25 cellular contexts compared by ENCODE assay signal in genomic region chr12:69350002-69350626, GRCh38. TPM values are rescaled to one million over a fixed set of nuclear protein-coding genes. Genes with fewer than 3 reads are reported as not detected.
DNase-seq lines count a peak whose midpoint lies in the region; ATAC-seq, FAIRE-seq and TF ChIP-seq lines count a peak whose summit lies in the region.
"Had no signal": no experiment of that assay in that cellular context is flagged by ENCODE, and none has a peak within 500 bp of the region (broad histone marks: within the 10 kb centered on the region; RNA-seq: fewer than 3 reads in every experiment).

No MANE protein-coding gene starts in this region.

- no peak overlapping the region for H3K4me3 Mint-ChIP-seq in CD4-positive, alpha-beta T cell
- H3K4me3 Mint-ChIP-seq: B cell; CD4-positive, alpha-beta memory T cell had no signal

- H3K23me2 ChIP-seq in H1 (ENCODE audit: low read depth, low read length) = no peaks in the 10 kb centered on the region

- no peak overlapping the region for H4K91ac ChIP-seq in H1 (replicated peaks; ENCODE audit: insufficient read length, low read length)

- no peak overlapping the region for H2BK120ac ChIP-seq in H1 (replicated peaks; ENCODE audit: low read depth, low read length)

- H3K36me3 ChIP-seq in left ventricle myocardium inferior (no peaks in the 10 kb centered on the region), heart right ventricle (peaks cover 0 to 19% (median 0%) of the 10 kb centered on the region in 9 donors), H1 (ENCODE audit: control insufficient read depth in 2 of 4, insufficient read depth in 4 of 4, low read length in 3 of 4) (no peaks in the 10 kb centered on the region), mucosa of stomach (ENCODE audit: control insufficient read depth, insufficient read depth, low read length) (no peaks in the 10 kb centered on the region), upper lobe of right lung (no peaks in the 10 kb centered on the region)
- H3K36me3 ChIP-seq: Peyer's patch, SJSA1 had no signal

- H3K4me2 ChIP-seq in H1 (ENCODE audit: insufficient read depth in 1 of 2, low read depth in 2 of 2, low read length in 2 of 2) = no peak overlapping the region

- TF ChIP-seq EP300 in H1 (IDR thresholded peaks at IDR 0.05; ENCODE audit: borderline replicate concordance in 1 of 2, low read depth in 2 of 2, low read length in 2 of 2) = no peak

- no peak for FAIRE-seq in H1 (lab: Jason Lieb, UNC)
- FAIRE-seq: A204.1, GM19239, H54 had no signal

- H3K23ac ChIP-seq in H1 (ENCODE audit: insufficient read length) = no peak overlapping the region

- no peaks in the 10 kb centered on the region for H3K79me2 ChIP-seq in H1 (ENCODE audit: control insufficient read depth in 1 of 2, insufficient read depth in 2 of 2, low read length in 2 of 2)

- H3K27me3 ChIP-seq in left ventricle myocardium inferior (ENCODE audit: low read depth) (no peaks in the 10 kb centered on the region), heart right ventricle (no peaks in the 10 kb centered on the region), H1 (replicated peaks in 1 of 4; ENCODE audit: control insufficient read depth in 3 of 4, extremely low read depth in 1 of 4, insufficient read depth in 3 of 4, low read length in 3 of 4) (no peaks in the 10 kb centered on the region), mucosa of stomach (ENCODE audit: control insufficient read depth, insufficient read depth, low read length) (no peaks in the 10 kb centered on the region), upper lobe of right lung (no peaks in the 10 kb centered on the region)
- no peaks in the 10 kb centered on the region for H3K27me3 ChIP-seq in CD4-positive, alpha-beta T cell (ENCODE audit: control insufficient read depth, insufficient read depth, low read length)
- H3K27me3 ChIP-seq: Peyer's patch had no signal

- TF ChIP-seq CTCF in left ventricle myocardium inferior (IDR thresholded peaks at IDR 0.05; ENCODE audit: borderline replicate concordance) = no peak
- no peak for TF ChIP-seq CTCF in heart right ventricle (IDR thresholded peaks at IDR 0.05)
- no peak for TF ChIP-seq CTCF in H1 (IDR thresholded peaks at IDR 0.05; ENCODE audit: control extremely low read depth in 1 of 3, insufficient read depth in 1 of 3, low read depth in 1 of 3, low read length in 3 of 3)
- TF ChIP-seq CTCF in upper lobe of right lung (IDR thresholded peaks at IDR 0.05) = no peak
- no peak for TF ChIP-seq CTCF in CD4-positive, alpha-beta T cell (IDR thresholded peaks at IDR 0.05)

- H2BK5ac ChIP-seq in H1 (ENCODE audit: low read depth, low read length) = no peak overlapping the region

- H3K27ac ChIP-seq in left ventricle myocardium inferior (replicated peaks) (no peak overlapping the region), heart right ventricle (peak overlapping the region in 1 of 10 donors; percentile 88), H1 (ENCODE audit: low read depth, low read length) (no peak overlapping the region), upper lobe of right lung (no peak overlapping the region)
- H3K27ac ChIP-seq in CD4-positive, alpha-beta T cell (ENCODE audit: low read depth, low read length) = no peak overlapping the region
- H3K27ac ChIP-seq: Peyer's patch, SJSA1 had no signal

- H3K4me3 ChIP-seq in left ventricle myocardium inferior = peak overlapping the region; percentile 35
- H3K4me3 ChIP-seq in heart right ventricle = peak overlapping the region in 2 of 10 donors; percentile 13 to 58
- no peak overlapping the region for H3K4me3 ChIP-seq in H1 (ENCODE audit: extremely low read depth in 1 of 4, insufficient read depth in 2 of 4, low read depth in 3 of 4, low read length in 4 of 4)
- peak overlapping the region; percentile 67 for H3K4me3 ChIP-seq in mucosa of stomach (ENCODE audit: low read length)
- peak overlapping the region; percentile 36 for H3K4me3 ChIP-seq in upper lobe of right lung
- H3K4me3 ChIP-seq: Peyer's patch, SJSA1 had no signal

- H2AK5ac ChIP-seq in H1 (ENCODE audit: low read depth, low read length) = no peak overlapping the region

- no peak for TF ChIP-seq POLR2A in H1 (IDR thresholded peaks at IDR 0.05; ENCODE audit: control extremely low read depth in 1 of 2, low read depth in 2 of 2, low read length in 2 of 2)

- H3K14ac ChIP-seq in H1 (ENCODE audit: insufficient read length) = no peak overlapping the region

- DNase-seq in left ventricle myocardium inferior (no peak), heart right ventricle (no peak), H1 (ENCODE audit: low read depth in 1 of 2, low spot score in 2 of 2) (no peak), upper lobe of right lung (no peak), HEK293T (ENCODE audit: extremely low spot score) (no peak), GDM1 (lab: John Stamatoyannopoulos, UW) (no peak)
- DNase-seq in CD4-positive, alpha-beta T cell = no peak
- DNase-seq: CD4-positive, alpha-beta memory T cell; DMS153; KBM-7; MM.1S; NCI-H1105; NCI-H1694; NCI-H2081; NCI-H2171; NCI-H345; NCI-H524 treated with DMSO at 0.1 percent for 48 hours; Peyer's patch had no signal

- H3K9ac ChIP-seq in H1 (replicated peaks in 1 of 4; ENCODE audit: extremely low read depth in 1 of 4, low read depth in 3 of 4, low read length in 3 of 4) (no peak overlapping the region), mucosa of stomach (ENCODE audit: low read length) (peak overlapping the region; percentile 92)

- H4K5ac ChIP-seq in H1 (ENCODE audit: insufficient read length, low read depth, low read length) = no peak overlapping the region

- H4K8ac ChIP-seq in H1 (ENCODE audit: extremely low read depth, insufficient read depth, low read length) = no peak overlapping the region

- H3K36me3 Mint-ChIP-seq in CD4-positive, alpha-beta T cell (ENCODE audit: low read depth) = no peaks in the 10 kb centered on the region
- H3K36me3 Mint-ChIP-seq: CD4-positive, alpha-beta memory T cell had no signal

- H3K9me3 Mint-ChIP-seq in CD4-positive, alpha-beta T cell = no peaks in the 10 kb centered on the region
- H3K9me3 Mint-ChIP-seq: CD4-positive, alpha-beta memory T cell had no signal

- intact Hi-C loops in left ventricle myocardium inferior (cut with micrococcal nuclease) = no loop called here
- intact Hi-C loops in heart right ventricle (cut with DNase I) = loop anchor here in 4 of 10 donors (10.0 kb wide), 2 partner anchors 195 to 225 kb away; no protein-coding TSS in a partner anchor
- intact Hi-C loops in upper lobe of right lung (cut with DNase I) = no loop called here
- intact Hi-C loops in CD4-positive, alpha-beta T cell (cut with DNase I, micrococcal nuclease) = loop anchor here (10.0 kb wide), 2 partner anchors 195 to 1225 kb away; no protein-coding TSS in a partner anchor

- WGBS in heart right ventricle, 2 donors = 75 to 84% methylated on average over 2 of the region's 2 CpGs
- 100% methylated on average over 2 of the region's 2 CpGs; no CpG with 5 or more reads in 1 of the 2 experiments for WGBS in H1 (ENCODE audit: extremely low coverage in 1 of 2, insufficient coverage in 1 of 2, insufficient read length in 1 of 2, insufficient replicate concordance in 2 of 2, low coverage in 1 of 2, low lambda C conversion rate in 2 of 2, missing lambda C conversion rate in 1 of 2), 2 experiments

- ATAC-seq in heart right ventricle (no peak), upper lobe of right lung (no peak)
- ATAC-seq in CD4-positive, alpha-beta T cell (ENCODE audit: poor library complexity) = no peak

- H2BK15ac ChIP-seq in H1 (ENCODE audit: low read length) = no peak overlapping the region

- H3K56ac ChIP-seq in H1 (replicated peaks; ENCODE audit: insufficient read length, low read depth, low read length) = no peak overlapping the region

- peaks cover 5% of the 10 kb centered on the region for H3K27me3 Mint-ChIP-seq in CD4-positive, alpha-beta T cell
- H3K27me3 Mint-ChIP-seq: B cell had no signal

- no peak overlapping the region for H3K27ac Mint-ChIP-seq in CD4-positive, alpha-beta T cell
- H3K27ac Mint-ChIP-seq: B cell; CD4-positive, alpha-beta memory T cell had no signal

- H3K4ac ChIP-seq in H1 (replicated peaks; ENCODE audit: insufficient read length, low read depth, low read length) = no peak overlapping the region

- H2BK20ac ChIP-seq in H1 (ENCODE audit: low read length) = no peak overlapping the region

- TF ChIP-seq RAD21 in H1 (IDR thresholded peaks at IDR 0.05 in 1 of 2, conservative IDR thresholded peaks at IDR 0.05 in 1 of 2; ENCODE audit: low read depth in 2 of 2, low read length in 2 of 2) = no peak

- POLR2A ChIA-PET in H1 (lab: Charles Lee; ENCODE audit: partially characterized antibody) = no interaction called here
- POLR2A ChIA-PET in HEK293T (lab: Yijun Ruan, JAX) = interaction anchor here (1.0 kb wide), 1 partner anchor 8 kb away, joined by 3 read pairs; no protein-coding TSS in a partner anchor
- POLR2A ChIA-PET in CD4-positive, alpha-beta T cell (lab: Charles Lee) = interaction anchor here (1.9 kb wide), 1 partner anchor 19 kb away, joined by 9 read pairs; no protein-coding TSS in a partner anchor

- CTCF ChIA-PET in H1 (lab: Charles Lee; ENCODE audit: partially characterized antibody) (interaction anchor here (0.8 to 2.2 kb wide), 3 partner anchors 17 to 280 kb away, joined by 3 to 6 read pairs (median 4); no protein-coding TSS in a partner anchor), HEK293T (lab: Yijun Ruan, JAX) (interaction anchor here (0.8 kb wide), 1 partner anchor 8 kb away, joined by 3 read pairs; no protein-coding TSS in a partner anchor)
- CTCF ChIA-PET in CD4-positive, alpha-beta T cell (lab: Charles Lee) = no interaction called here

- peaks cover 3% of the 10 kb centered on the region for H3K4me1 ChIP-seq in left ventricle myocardium inferior
- peaks cover 0 to 20% (median 0%) of the 10 kb centered on the region in 9 donors for H3K4me1 ChIP-seq in heart right ventricle
- H3K4me1 ChIP-seq in H1 (replicated peaks in 1 of 4; ENCODE audit: control insufficient read depth in 3 of 4, insufficient read depth in 4 of 4, low read length in 3 of 4) = peaks cover 0 to 5% (median 0%) of the 10 kb centered on the region in 4 experiments; a peak in 3 of 7 replicates
- H3K4me1 ChIP-seq in mucosa of stomach (ENCODE audit: control insufficient read depth, insufficient read depth, low read length) = peaks cover 17% of the 10 kb centered on the region
- H3K4me1 ChIP-seq in upper lobe of right lung = no peaks in the 10 kb centered on the region
- H3K4me1 ChIP-seq: Peyer's patch, SJSA1 had no signal

- 0 out of 2 replicates have a peak overlapping the region, but pooled peaks have one; percentile 21 for H2AFZ ChIP-seq in H1 (ENCODE audit: low read length)

- no peaks in the 10 kb centered on the region for H3K4me1 Mint-ChIP-seq in CD4-positive, alpha-beta T cell (ENCODE audit: low read depth)

- H4K20me1 ChIP-seq in H1 (replicated peaks in 1 of 2; ENCODE audit: control insufficient read depth in 1 of 2, insufficient read depth in 2 of 2, low read length in 2 of 2) = no peaks in the 10 kb centered on the region

- no peak overlapping the region for H3K18ac ChIP-seq in H1 (ENCODE audit: extremely low read depth, low read length)

- H3K79me1 ChIP-seq in H1 (ENCODE audit: low read depth, low read length) = no peaks in the 10 kb centered on the region

- no peak overlapping the region for H2BK12ac ChIP-seq in H1 (ENCODE audit: low read depth, low read length)

- H3K9me3 ChIP-seq in left ventricle myocardium inferior (replicated peaks) = no peaks in the 10 kb centered on the region
- no peaks in the 10 kb centered on the region for H3K9me3 ChIP-seq in heart right ventricle
- no peaks in the 10 kb centered on the region for H3K9me3 ChIP-seq in H1 (ENCODE audit: insufficient read depth in 2 of 2, low read depth in 1 of 2, low read length in 1 of 2)
- no peaks in the 10 kb centered on the region for H3K9me3 ChIP-seq in mucosa of stomach (ENCODE audit: control insufficient read depth, low read length)
- H3K9me3 ChIP-seq in upper lobe of right lung = no peaks in the 10 kb centered on the region
- no peaks in the 10 kb centered on the region for H3K9me3 ChIP-seq in CD4-positive, alpha-beta T cell (ENCODE audit: control insufficient read depth, low read length)
- H3K9me3 ChIP-seq: Peyer's patch, SJSA1 had no signal

RNA-seq across cellular contexts. Expression of gene LYZ, which starts 1.9 kb away (rescaled TPM):
- total RNA-seq in left ventricle myocardium inferior (30.8 TPM), heart right ventricle (100 to 1,000 TPM in 1 of 10 donors, 10 to 100 TPM in 6, 1 to 10 TPM in 3; 5.6 to 295 (median 14.1) TPM), upper lobe of right lung (1,056 TPM)
- polyA plus RNA-seq in heart right ventricle (10 to 100 TPM in 1 of 2 donors, 1 to 10 TPM in 1; 6.3 to 11.7 TPM), H1 (2011; rRNA removed) (not detected in 2 replicates)
- total RNA-seq in H1 (2021; fragmentation: NEBNext Ultra II Directional; extraction: Animal tissue kit (Norgen Biotek cat#: 25700)) = 0.34 TPM in 1 of 2 replicates, not detected in the other
- polyA plus RNA-seq in H1 (2011; cell fraction: cytosol; rRNA removed) = 0.09 TPM
- polyA plus RNA-seq in H1 (2011; cell fraction: nucleus; rRNA removed) = not detected
- not detected in 4 replicates for polyA plus RNA-seq in H1 (2012, experiment 1 of 2)
- not detected for polyA plus RNA-seq in H1 (2012, experiment 2 of 2)
- polyA plus RNA-seq in H1 (2013, experiment 1 of 2) = not detected
- polyA plus RNA-seq in H1 (2013, experiment 2 of 2) = 0.06 TPM
- not detected in 2 replicates for polyA minus RNA-seq in H1 (2011; rRNA and poly(A)+ RNA removed)
- not detected for polyA minus RNA-seq in H1 (2011; cell fraction: cytosol; rRNA and poly(A)+ RNA removed)
- not detected for polyA minus RNA-seq in H1 (2011; cell fraction: nucleus; rRNA and poly(A)+ RNA removed)
- total RNA-seq in CD4-positive, alpha-beta T cell = 10 to 100 TPM; 71.4 to 72.9 TPM
- total RNA-seq: G401, SJSA1 had no signal

RNA-seq across cellular contexts. Expression of gene YEATS4, which starts 9.4 kb away (rescaled TPM):
- 12.8 TPM for total RNA-seq in left ventricle myocardium inferior
- total RNA-seq in heart right ventricle = 10 to 100 TPM in 4 of 10 donors, 1 to 10 TPM in 6; 7.4 to 13.1 (median 9.5) TPM
- 1 to 10 TPM; 2.8 to 9.2 TPM for polyA plus RNA-seq in heart right ventricle
- total RNA-seq in H1 (2021; fragmentation: NEBNext Ultra II Directional; extraction: Animal tissue kit (Norgen Biotek cat#: 25700)) = 32.4 and 32.5 TPM in 2 replicates
- 25.7 and 35.7 TPM in 2 replicates for polyA plus RNA-seq in H1 (2011; rRNA removed)
- polyA plus RNA-seq in H1 (2011; cell fraction: cytosol; rRNA removed) = 43.4 TPM
- 20.6 TPM for polyA plus RNA-seq in H1 (2011; cell fraction: nucleus; rRNA removed)
- polyA plus RNA-seq in H1 (2012, experiment 1 of 2) = 20.1 to 33.7 TPM (median 28.3 TPM) in 4 replicates
- polyA plus RNA-seq in H1 (2012, experiment 2 of 2) = 19.5 TPM
- 25.7 TPM for polyA plus RNA-seq in H1 (2013, experiment 1 of 2)
- 26.5 TPM for polyA plus RNA-seq in H1 (2013, experiment 2 of 2)
- polyA minus RNA-seq in H1 (2011; rRNA and poly(A)+ RNA removed) = 3.3 and 5.3 TPM in 2 replicates
- 29.4 TPM for polyA minus RNA-seq in H1 (2011; cell fraction: cytosol; rRNA and poly(A)+ RNA removed)
- 34.1 TPM for polyA minus RNA-seq in H1 (2011; cell fraction: nucleus; rRNA and poly(A)+ RNA removed)
- 11.4 TPM for total RNA-seq in upper lobe of right lung
- 10 to 100 TPM; 26.2 TPM for total RNA-seq in CD4-positive, alpha-beta T cell

Comparison
In these comparisons a context has a peak if more than half of its experiments do, and no peak if none do; other contexts are left out.
1. H3K4me3 ChIP-seq: peak in left ventricle myocardium inferior (single experiment), mucosa of stomach (single experiment) and upper lobe of right lung (single experiment); none in H1 (0 of 4).
2. intact Hi-C loops: an anchor here in CD4-positive, alpha-beta T cell (10.0 kb wide); none called in left ventricle myocardium inferior and upper lobe of right lung.